1 cellular context compared by ENCODE assay signal in genomic region chr20:54133434-54134427, GRCh38.
A peak's percentile ranks its signal among the peaks of the same experiment; 100 is the strongest.
TF ChIP-seq lines count a peak whose summit lies in the region.

No MANE protein-coding gene starts in this region.

TF ChIP-seq in HepG2, 621 proteins besides CTCF, POLR2A, EP300 and RAD21 (continued from another document and continues in another):
- TF ChIP-seq HOXD1 (CRISPR knock-in tag; IDR thresholded peaks at IDR 0.05) (peak; percentile 79; the same call in 1 of the 2 replicates), XBP1 (CRISPR knock-in tag; IDR thresholded peaks at IDR 0.05) (no peak), ZNF567 (CRISPR knock-in tag; IDR thresholded peaks at IDR 0.05; ENCODE audit: borderline replicate concordance) (peak; percentile 96; the same call in 1 of the 2 replicates), SALL2 (CRISPR knock-in tag; IDR thresholded peaks at IDR 0.05) (no peak), ARID3A (IDR thresholded peaks at IDR 0.05; ENCODE audit: low read depth, low read length) (peak; percentile 72), KLF16 (CRISPR knock-in tag; IDR thresholded peaks at IDR 0.05) (peak in 1 of 2 experiments; percentile 75; a peak in 2 of 4 replicates), RFXANK (CRISPR knock-in tag; IDR thresholded peaks at IDR 0.05) (no peak; the same call in 1 of the 2 replicates), ZNF597 (CRISPR knock-in tag; IDR thresholded peaks at IDR 0.05) (no peak), TBX2 (CRISPR knock-in tag; IDR thresholded peaks at IDR 0.05; ENCODE audit: borderline replicate concordance) (peak; percentile 75), E2F2 (CRISPR knock-in tag; IDR thresholded peaks at IDR 0.05; ENCODE audit: borderline replicate concordance) (no peak), SMC3 (IDR thresholded peaks at IDR 0.05; ENCODE audit: low read length) (peak; percentile 39; the same call in 1 of the 2 replicates), NFIB (CRISPR knock-in tag; IDR thresholded peaks at IDR 0.05; ENCODE audit: borderline replicate concordance) (no peak), NFE2L1 (CRISPR knock-in tag; IDR thresholded peaks at IDR 0.05; ENCODE audit: borderline replicate concordance) (0 out of 2 replicates have a peak, but pooled peaks have one; percentile 71), RAD51 (IDR thresholded peaks at IDR 0.05; ENCODE audit: borderline replicate concordance) (no peak), HNF1A (IDR thresholded peaks at IDR 0.05; ENCODE audit: low read depth) (peak; percentile 95), HNF1A (CRISPR knock-in tag; IDR thresholded peaks at IDR 0.05; ENCODE audit: borderline replicate concordance) (peak; percentile 90), ZNF543 (CRISPR knock-in tag; IDR thresholded peaks at IDR 0.05) (0 out of 2 replicates have a peak, but pooled peaks have one; percentile 7), NFKBIZ (CRISPR knock-in tag; IDR thresholded peaks at IDR 0.05) (0 out of 2 replicates have a peak, but pooled peaks have one; percentile 11), HNRNPK (IDR thresholded peaks at IDR 0.05; ENCODE audit: low read depth, low read length, poor library complexity, severe bottlenecking) (peak; percentile 86), RORA (CRISPR knock-in tag; IDR thresholded peaks at IDR 0.05) (no peak), KAT2B (IDR thresholded peaks at IDR 0.05; ENCODE audit: borderline replicate concordance, low read depth, low read length) (no peak), FOXK2 (IDR thresholded peaks at IDR 0.05) (peak; percentile 30; the same call in 1 of the 2 replicates), ZMAT5 (CRISPR knock-in tag; IDR thresholded peaks at IDR 0.05; ENCODE audit: borderline replicate concordance, low read depth) (no peak), ZBTB21 (CRISPR knock-in tag; IDR thresholded peaks at IDR 0.05) (peak; percentile 83), RFXAP (CRISPR knock-in tag; IDR thresholded peaks at IDR 0.05; ENCODE audit: borderline replicate concordance) (peak; percentile 41; the same call in 1 of the 2 replicates), BHLHE40 (IDR thresholded peaks at IDR 0.05; ENCODE audit: low read length) (no peak), HNRNPLL (IDR thresholded peaks at IDR 0.05; ENCODE audit: low read depth, low read length, poor library complexity, severe bottlenecking) (no peak), NCOA2 (CRISPR knock-in tag; IDR thresholded peaks at IDR 0.05) (peak; percentile 75), ZSCAN21 (CRISPR knock-in tag; IDR thresholded peaks at IDR 0.05; ENCODE audit: borderline replicate concordance) (peak; percentile 67; the same call in 1 of the 2 replicates), ATF4 (CRISPR knock-in tag; IDR thresholded peaks at IDR 0.05) (no peak), CHD4 (IDR thresholded peaks at IDR 0.05; ENCODE audit: borderline replicate concordance, low read length) (peak; percentile 77; the same call in 1 of the 2 replicates), POLR2AphosphoS2 (IDR thresholded peaks at IDR 0.05; ENCODE audit: low read depth, low read length) (peak; percentile 94), TEAD3 (CRISPR knock-in tag; optimal IDR thresholded peaks at IDR 0.05; ENCODE audit: borderline replicate concordance) (peak; percentile 42), RARA (CRISPR knock-in tag; IDR thresholded peaks at IDR 0.05) (peak; percentile 85), NKX3-1 (CRISPR knock-in tag; IDR thresholded peaks at IDR 0.05) (peak; percentile 85; the same call in 1 of the 2 replicates), YEATS2 (CRISPR knock-in tag; IDR thresholded peaks at IDR 0.05; ENCODE audit: borderline replicate concordance) (peak; percentile 70), ZNF703 (CRISPR knock-in tag; IDR thresholded peaks at IDR 0.05; ENCODE audit: borderline replicate concordance) (no peak), FIP1L1 (IDR thresholded peaks at IDR 0.05; ENCODE audit: borderline replicate concordance, insufficient read depth, low read depth, low read length) (0 out of 2 replicates have a peak, but pooled peaks have one; percentile 81), GABPA (IDR thresholded peaks at IDR 0.05; ENCODE audit: low read depth, low read length) (no peak), GABPA (CRISPR knock-in tag; IDR thresholded peaks at IDR 0.05; ENCODE audit: low read depth) (no peak; the same call in 1 of the 2 replicates), ZBTB25 (CRISPR knock-in tag; IDR thresholded peaks at IDR 0.05) (peak; percentile 67), ELF1 (CRISPR knock-in tag; IDR thresholded peaks at IDR 0.05) (peak; percentile 70), ZSCAN25 (CRISPR knock-in tag; IDR thresholded peaks at IDR 0.05) (peak; percentile 57; the same call in 1 of the 2 replicates)
- TF ChIP-seq, protein P1, sequence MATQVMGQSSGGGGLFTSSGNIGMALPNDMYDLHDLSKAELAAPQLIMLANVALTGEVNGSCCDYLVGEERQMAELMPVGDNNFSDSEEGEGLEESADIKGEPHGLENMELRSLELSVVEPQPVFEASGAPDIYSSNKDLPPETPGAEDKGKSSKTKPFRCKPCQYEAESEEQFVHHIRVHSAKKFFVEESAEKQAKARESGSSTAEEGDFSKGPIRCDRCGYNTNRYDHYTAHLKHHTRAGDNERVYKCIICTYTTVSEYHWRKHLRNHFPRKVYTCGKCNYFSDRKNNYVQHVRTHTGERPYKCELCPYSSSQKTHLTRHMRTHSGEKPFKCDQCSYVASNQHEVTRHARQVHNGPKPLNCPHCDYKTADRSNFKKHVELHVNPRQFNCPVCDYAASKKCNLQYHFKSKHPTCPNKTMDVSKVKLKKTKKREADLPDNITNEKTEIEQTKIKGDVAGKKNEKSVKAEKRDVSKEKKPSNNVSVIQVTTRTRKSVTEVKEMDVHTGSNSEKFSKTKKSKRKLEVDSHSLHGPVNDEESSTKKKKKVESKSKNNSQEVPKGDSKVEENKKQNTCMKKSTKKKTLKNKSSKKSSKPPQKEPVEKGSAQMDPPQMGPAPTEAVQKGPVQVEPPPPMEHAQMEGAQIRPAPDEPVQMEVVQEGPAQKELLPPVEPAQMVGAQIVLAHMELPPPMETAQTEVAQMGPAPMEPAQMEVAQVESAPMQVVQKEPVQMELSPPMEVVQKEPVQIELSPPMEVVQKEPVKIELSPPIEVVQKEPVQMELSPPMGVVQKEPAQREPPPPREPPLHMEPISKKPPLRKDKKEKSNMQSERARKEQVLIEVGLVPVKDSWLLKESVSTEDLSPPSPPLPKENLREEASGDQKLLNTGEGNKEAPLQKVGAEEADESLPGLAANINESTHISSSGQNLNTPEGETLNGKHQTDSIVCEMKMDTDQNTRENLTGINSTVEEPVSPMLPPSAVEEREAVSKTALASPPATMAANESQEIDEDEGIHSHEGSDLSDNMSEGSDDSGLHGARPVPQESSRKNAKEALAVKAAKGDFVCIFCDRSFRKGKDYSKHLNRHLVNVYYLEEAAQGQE (IDR thresholded peaks at IDR 0.05; ENCODE audit: borderline replicate concordance in 1 of 2, low read depth in 1 of 2, low read length in 2 of 2), result peak in 1 of 2 experiments; percentile 48; a peak in 1 of 4 replicates
- TF ChIP-seq, protein P2, sequence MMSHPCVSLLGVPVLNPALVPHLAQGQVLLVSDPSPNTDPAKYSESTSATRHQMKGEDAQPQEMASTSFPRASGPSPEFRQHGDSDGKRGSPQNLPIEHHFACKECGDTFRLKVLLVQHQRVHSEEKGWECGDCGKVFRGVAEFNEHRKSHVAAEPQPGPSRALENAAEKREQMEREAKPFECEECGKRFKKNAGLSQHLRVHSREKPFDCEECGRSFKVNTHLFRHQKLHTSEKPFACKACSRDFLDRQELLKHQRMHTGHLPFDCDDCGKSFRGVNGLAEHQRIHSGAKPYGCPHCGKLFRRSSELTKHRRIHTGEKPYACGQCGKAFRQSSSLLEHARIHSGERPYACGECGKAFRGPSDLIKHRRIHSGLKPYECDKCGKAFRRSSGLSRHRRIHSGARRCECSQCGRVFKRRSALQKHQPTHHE (CRISPR knock-in tag; IDR thresholded peaks at IDR 0.05; ENCODE audit: borderline replicate concordance), result peak; percentile 67; the same call in 1 of the 2 replicates
- TF ChIP-seq, protein P3, sequence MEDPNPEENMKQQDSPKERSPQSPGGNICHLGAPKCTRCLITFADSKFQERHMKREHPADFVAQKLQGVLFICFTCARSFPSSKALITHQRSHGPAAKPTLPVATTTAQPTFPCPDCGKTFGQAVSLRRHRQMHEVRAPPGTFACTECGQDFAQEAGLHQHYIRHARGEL (CRISPR knock-in tag; IDR thresholded peaks at IDR 0.05), result no peak
- TF ChIP-seq, protein P4, sequence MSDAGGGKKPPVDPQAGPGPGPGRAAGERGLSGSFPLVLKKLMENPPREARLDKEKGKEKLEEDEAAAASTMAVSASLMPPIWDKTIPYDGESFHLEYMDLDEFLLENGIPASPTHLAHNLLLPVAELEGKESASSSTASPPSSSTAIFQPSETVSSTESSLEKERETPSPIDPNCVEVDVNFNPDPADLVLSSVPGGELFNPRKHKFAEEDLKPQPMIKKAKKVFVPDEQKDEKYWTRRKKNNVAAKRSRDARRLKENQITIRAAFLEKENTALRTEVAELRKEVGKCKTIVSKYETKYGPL (CRISPR knock-in tag; IDR thresholded peaks at IDR 0.05), result 0 out of 2 replicates have a peak, but pooled peaks have one; percentile 74
- TF ChIP-seq, protein P5, sequence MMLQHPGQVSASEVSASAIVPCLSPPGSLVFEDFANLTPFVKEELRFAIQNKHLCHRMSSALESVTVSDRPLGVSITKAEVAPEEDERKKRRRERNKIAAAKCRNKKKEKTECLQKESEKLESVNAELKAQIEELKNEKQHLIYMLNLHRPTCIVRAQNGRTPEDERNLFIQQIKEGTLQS (CRISPR knock-in tag; IDR thresholded peaks at IDR 0.05), result peak; percentile 44
